In genomic region chr2:197278804-197279763, GRCh38 we compare ENCODE assay signal across 14 cellular contexts. TPM values are rescaled to one million over a fixed set of nuclear protein-coding genes. Genes with fewer than 3 reads are reported as not detected.
A peak's percentile ranks its signal among the peaks of the same experiment; 100 is the strongest.
DNase-seq lines count a peak whose midpoint lies in the region; ATAC-seq and TF ChIP-seq lines count a peak whose summit lies in the region.
"Had no signal": no experiment of that assay in that cellular context is flagged by ENCODE, and none has a peak within 500 bp of the region (broad histone marks: within the 10 kb centered on the region; RNA-seq: fewer than 3 reads in every experiment).

No MANE protein-coding gene starts in this region.

- H3K27me3 ChIP-seq in heart left ventricle: no peaks in the 10 kb centered on the region

- H3K9me3 Mint-ChIP-seq in activated naive CD4-positive, alpha-beta T cell treated with anti-CD3 and anti-CD28 coated beads, Interleukin-2, amount 50 U/mL, for 72 hours: peaks cover 0 to 4% of the 10 kb centered on the region in 2 donors
- no peaks in the 10 kb centered on the region for H3K9me3 Mint-ChIP-seq in memory B cell

- no peaks in the 10 kb centered on the region for H3K36me3 ChIP-seq in heart left ventricle

- intact Hi-C loops in left ventricle myocardium superior (cut with micrococcal nuclease) (no loop called here), heart left ventricle (cut with DNase I) (loop anchor here in 1 of 10 donors (10.0 kb wide), 1 partner anchor 326 kb away; no protein-coding TSS in a partner anchor)

- TF ChIP-seq CTCF in heart left ventricle (IDR thresholded peaks at IDR 0.05): no peak

- DNase-seq in left ventricle myocardium superior: no peak
- no peak for DNase-seq in heart left ventricle
- DNase-seq in activated naive CD4-positive, alpha-beta T cell treated with anti-CD3 and anti-CD28 coated beads, Interleukin-2, amount 50 U/mL, for 72 hours (ENCODE audit: low spot score in 2 of 2): no peak
- no peak for DNase-seq in memory B cell (ENCODE audit: low spot score in 2 of 2)
- DNase-seq in NCI-H510A (lab: John Stamatoyannopoulos, UW): no peak
- DNase-seq: activated effector memory CD4-positive, alpha-beta T cell treated with Interleukin-2 at 50 U/mL for 16 hours; cortex of kidney; NCI-H1694; NCI-H526 treated with DMSO at 0.1 percent for 48 hours; stimulated activated naive CD4-positive, alpha-beta T cell had no signal

- peak overlapping the region; percentile 24 for H3K4me3 Mint-ChIP-seq in memory B cell

- peak overlapping the region; percentile 29 to 89 for H3K27ac Mint-ChIP-seq in activated naive CD4-positive, alpha-beta T cell treated with anti-CD3 and anti-CD28 coated beads, Interleukin-2, amount 50 U/mL, for 72 hours
- H3K27ac Mint-ChIP-seq in memory B cell: peak overlapping the region; percentile 80

- peak overlapping the region in 1 of 12 donors; percentile 61 for H3K27ac ChIP-seq in heart left ventricle
- H3K27ac ChIP-seq: RWPE1 had no signal

- no peaks in the 10 kb centered on the region for H3K9me3 ChIP-seq in heart left ventricle

- peaks cover 0 to 28% of the 10 kb centered on the region in 2 donors for H3K36me3 Mint-ChIP-seq in activated naive CD4-positive, alpha-beta T cell treated with anti-CD3 and anti-CD28 coated beads, Interleukin-2, amount 50 U/mL, for 72 hours
- H3K36me3 Mint-ChIP-seq in memory B cell: peaks cover 19% of the 10 kb centered on the region

- no peak overlapping the region for H3K4me3 ChIP-seq in heart left ventricle

- peaks cover 0 to 60% (median 15%) of the 10 kb centered on the region in 12 donors for H3K4me1 ChIP-seq in heart left ventricle

- ATAC-seq in left ventricle myocardium superior (peak; percentile 19), heart left ventricle (no peak), memory B cell (ENCODE audit: low read depth) (no peak), GM19455 (IDR thresholded peaks at IDR 0.05; ENCODE audit: unreplicated experiment) (no peak), GM18867 (IDR thresholded peaks at IDR 0.05; ENCODE audit: unreplicated experiment) (no peak)
- ATAC-seq in activated naive CD4-positive, alpha-beta T cell treated with anti-CD3 and anti-CD28 coated beads, Interleukin-2, amount 50 U/mL, for 72 hours: peak in 1 of 2 donors; percentile 63
- no peak for ATAC-seq in activated CD4-positive, CD25-positive, alpha-beta regulatory T cell treated with anti-CD3 and anti-CD28 coated beads, Interleukin-2, amount 50 U/mL, for 24 hours

- H3K27me3 Mint-ChIP-seq in memory B cell: no peaks in the 10 kb centered on the region

- TF ChIP-seq POLR2A in heart left ventricle (IDR thresholded peaks at IDR 0.05): no peak

- H3K4me1 Mint-ChIP-seq in memory B cell: peaks cover 68% of the 10 kb centered on the region

- 81 to 88% (median 85%) methylated on average over 12 of the region's 12 CpGs for WGBS in heart left ventricle, 4 donors

RNA-seq across cellular contexts. Expression of gene ANKRD44, which starts 31.5 kb away (rescaled TPM):
- total RNA-seq in left ventricle myocardium superior (6.9 TPM), heart left ventricle (10 to 100 TPM in 3 of 9 donors, 1 to 10 TPM in 6; 4.9 to 30.6 (median 8.6) TPM)
- 1 to 10 TPM; 2.4 to 2.5 TPM for polyA plus RNA-seq in heart left ventricle
- total RNA-seq in activated naive CD4-positive, alpha-beta T cell treated with anti-CD3 and anti-CD28 coated beads, Interleukin-2, amount 50 U/mL, for 72 hours: 100 to 1,000 TPM; 103 to 130 TPM
